Comparison of ENCODE assay signal across 1 cellular context in genomic region chr4:112145326-112145819, GRCh38.
A peak's percentile ranks its signal among the peaks of the same experiment; 100 is the strongest.
TF ChIP-seq lines count a peak whose summit lies in the region.

TSS of gene FAM241A (plus strand) at chr4:112145454. CDS start at chr4:112145581, 127 bp downstream.

TF ChIP-seq in K562, 482 proteins besides CTCF, POLR2A, EP300 and RAD21 (continued from another document and continues in another):
- TF ChIP-seq PBX2 (CRISPR knock-in tag; IDR thresholded peaks at IDR 0.05; ENCODE audit: low read depth) (no peak), PBX2 (tag; conservative IDR thresholded peaks at IDR 0.05; ENCODE audit: low read depth) (no peak), NBN (IDR thresholded peaks at IDR 0.05; ENCODE audit: low read depth) (no peak), RREB1 (CRISPR knock-in tag; IDR thresholded peaks at IDR 0.05) (no peak), ATF7 (IDR thresholded peaks at IDR 0.05) (no peak), MLX (CRISPR knock-in tag; conservative IDR thresholded peaks at IDR 0.05) (no peak), FOS (IDR thresholded peaks at IDR 0.05; ENCODE audit: extremely low read depth, insufficient read length) (no peak), ZNF766 (CRISPR knock-in tag; conservative IDR thresholded peaks at IDR 0.05) (0 out of 2 replicates have a peak, but pooled peaks have one; percentile 54), SIN3B (IDR thresholded peaks at IDR 0.05; ENCODE audit: low read depth) (peak; percentile 60), LCOR (CRISPR knock-in tag; IDR thresholded peaks at IDR 0.05) (no peak), KDM5B (IDR thresholded peaks at IDR 0.05; ENCODE audit: insufficient replicate concordance, low read depth, low read length) (peak; percentile 70), E2F1 (CRISPR knock-in tag; IDR thresholded peaks at IDR 0.05) (no peak), U2AF2 (optimal IDR thresholded peaks at IDR 0.05; ENCODE audit: low read depth, low read length) (no peak), MEF2A (IDR thresholded peaks at IDR 0.05; ENCODE audit: control insufficient read depth, low read depth, low read length) (no peak), CREB1 (IDR thresholded peaks at IDR 0.05) (no peak; the same call in 1 of the 2 replicates), CREB1 (CRISPR knock-in tag; IDR thresholded peaks at IDR 0.05) (no peak), RCOR1 (IDR thresholded peaks at IDR 0.05; ENCODE audit: borderline replicate concordance in 1 of 2, low read depth in 2 of 2, low read length in 2 of 2) (0 out of 4 replicates have a peak, but pooled peaks of 1 of the 2 experiments have one; percentile 8), MLLT1 (IDR thresholded peaks at IDR 0.05) (no peak), ZNF699 (CRISPR knock-in tag; IDR thresholded peaks at IDR 0.05; ENCODE audit: insufficient replicate concordance) (no peak), ZBTB17 (CRISPR knock-in tag; IDR thresholded peaks at IDR 0.05) (0 out of 2 replicates have a peak, but pooled peaks have one; percentile 50), ZNF780A (CRISPR knock-in tag; IDR thresholded peaks at IDR 0.05) (no peak), FOSL1 (tag; conservative IDR thresholded peaks at IDR 0.05) (no peak), ETS1 (conservative IDR thresholded peaks at IDR 0.05; ENCODE audit: control insufficient read depth, low read depth, low read length) (no peak), THAP12 (CRISPR knock-in tag; IDR thresholded peaks at IDR 0.05) (peak; percentile 65; the same call in 1 of the 2 replicates), SP1 (CRISPR knock-in tag; IDR thresholded peaks at IDR 0.05) (no peak; the same call in 1 of the 2 replicates), POLR2AphosphoS5 (IDR thresholded peaks at IDR 0.05; ENCODE audit: control insufficient read depth, insufficient read depth, low read depth, low read length) (peak; percentile 83), FOXJ2 (tag; IDR thresholded peaks at IDR 0.05) (no peak; the same call in 1 of the 2 replicates), NFATC3 (IDR thresholded peaks at IDR 0.05) (no peak), ZNF263 (CRISPR knock-in tag; IDR thresholded peaks at IDR 0.05; ENCODE audit: borderline replicate concordance) (no peak), PRDM10 (IDR thresholded peaks at IDR 0.05; ENCODE audit: partially characterized antibody) (no peak), CBX3 (IDR thresholded peaks at IDR 0.05; ENCODE audit: borderline replicate concordance in 1 of 2, low read length in 2 of 2) (no peak), TRIM24 (IDR thresholded peaks at IDR 0.05) (no peak), HEY1 (CRISPR knock-in tag; IDR thresholded peaks at IDR 0.05; ENCODE audit: borderline replicate concordance) (no peak), HOXB6 (CRISPR knock-in tag; IDR thresholded peaks at IDR 0.05; ENCODE audit: borderline replicate concordance) (no peak), TBP (optimal IDR thresholded peaks at IDR 0.05; ENCODE audit: low read depth, low read length) (peak; percentile 86), ZNF12 (CRISPR knock-in tag; IDR thresholded peaks at IDR 0.05) (no peak), PURB (CRISPR knock-in tag; IDR thresholded peaks at IDR 0.05; ENCODE audit: low read depth) (no peak), POLR2H (tag; IDR thresholded peaks at IDR 0.05; ENCODE audit: low read depth) (peak; percentile 59; the same call in 1 of the 2 replicates), PHTF2 (CRISPR knock-in tag; IDR thresholded peaks at IDR 0.05) (no peak), ZBTB7A (IDR thresholded peaks at IDR 0.05; ENCODE audit: borderline replicate concordance, control insufficient read depth, low read depth, low read length) (no peak)
